In the genomic region with DNA sequence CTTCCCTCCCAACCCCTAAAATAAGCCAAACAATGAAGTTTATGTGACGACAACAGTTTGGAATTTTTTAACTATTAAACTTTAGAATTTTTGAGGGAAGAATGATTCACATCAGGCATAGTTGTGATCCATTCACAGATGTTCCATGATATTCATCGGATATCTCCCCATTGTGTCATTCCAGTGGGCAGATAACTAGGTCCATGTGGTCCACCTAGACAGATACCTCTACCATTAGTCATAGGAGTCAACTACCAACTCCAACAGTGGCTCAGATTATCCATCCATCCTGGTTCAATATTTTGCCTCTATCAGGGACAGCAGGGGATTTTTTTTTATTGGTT, we compare ENCODE assay signal across 13 cellular contexts.
A peak's percentile ranks its signal among the peaks of the same experiment; 100 is the strongest.
DNase-seq lines count a peak whose midpoint lies in the region; ATAC-seq and TF ChIP-seq lines count a peak whose summit lies in the region.
"Had no signal": no experiment of that assay in that cellular context is flagged by ENCODE, and none has a peak within 500 bp of the region (broad histone marks: within the 10 kb centered on the region; RNA-seq: fewer than 3 reads in every experiment).

No MANE protein-coding gene starts in this region.

- H2AFZ ChIP-seq in neuronal stem cell (ENCODE audit: low read length), result no peak overlapping the region

- no peak overlapping the region for H4K5ac ChIP-seq in mesendoderm (ENCODE audit: low read length)

- H3K36me3 ChIP-seq in BJ (ENCODE audit: control insufficient read depth, insufficient read depth, low read length) (no peaks in the 10 kb centered on the region), MG63 (peaks cover 38% of the 10 kb centered on the region), mesendoderm (ENCODE audit: control insufficient read depth, insufficient read depth, low read length) (no peaks in the 10 kb centered on the region), neuronal stem cell (replicated peaks in 1 of 2; ENCODE audit: control insufficient read depth in 2 of 2, insufficient read depth in 2 of 2, low read length in 2 of 2) (peaks cover 0 to 4% of the 10 kb centered on the region in 2 donors), thyroid gland (no peaks in the 10 kb centered on the region)

- no peak overlapping the region for H3K27ac Mint-ChIP-seq in activated naive CD8-positive, alpha-beta T cell treated with anti-CD3 and anti-CD28 coated beads, Interleukin-2, amount 50 U/mL, for 24 hours
- H3K27ac Mint-ChIP-seq: activated T-cell treated with anti-CD3 and anti-CD28 coated beads, Interleukin-2, amount 50 U/mL, for 72 hours; WTC11 had no signal

- H2BK12ac ChIP-seq in neuronal stem cell (ENCODE audit: low read length), result no peak overlapping the region

- H2BK15ac ChIP-seq in mesendoderm (replicated peaks; ENCODE audit: low read depth) (no peak overlapping the region), neuronal stem cell (ENCODE audit: low read length) (no peak overlapping the region)

- CTCF ChIA-PET in BJ (lab: Yijun Ruan, JAX), result no interaction called here

- H3K9me3 ChIP-seq in MG63 (no peaks in the 10 kb centered on the region), neuronal stem cell (replicated peaks in 1 of 2; ENCODE audit: control insufficient read depth in 2 of 2, insufficient read depth in 1 of 2, low read depth in 1 of 2, low read length in 2 of 2) (no peaks in the 10 kb centered on the region), thyroid gland (no peaks in the 10 kb centered on the region)

- H3K4me3 Mint-ChIP-seq in activated naive CD8-positive, alpha-beta T cell treated with anti-CD3 and anti-CD28 coated beads, Interleukin-2, amount 50 U/mL, for 24 hours, result no peak overlapping the region
- H3K4me3 Mint-ChIP-seq: activated T-cell treated with anti-CD3 and anti-CD28 coated beads, Interleukin-2, amount 50 U/mL, for 72 hours; WTC11 had no signal

- H3K4me1 ChIP-seq in mesendoderm (ENCODE audit: control insufficient read depth, low read depth, low read length) (peaks cover 3% of the 10 kb centered on the region), neuronal stem cell (ENCODE audit: control insufficient read depth in 2 of 2, insufficient read depth in 1 of 2, low read depth in 1 of 2, low read length in 2 of 2) (no peaks in the 10 kb centered on the region), thyroid gland (no peaks in the 10 kb centered on the region)

- H3K27me3 ChIP-seq in BJ (ENCODE audit: control insufficient read depth, insufficient read depth, low read length), result no peaks in the 10 kb centered on the region
- H3K27me3 ChIP-seq in MG63, result no peaks in the 10 kb centered on the region
- no peaks in the 10 kb centered on the region for H3K27me3 ChIP-seq in mesendoderm (ENCODE audit: insufficient read depth, low read length, poor library complexity)
- no peaks in the 10 kb centered on the region for H3K27me3 ChIP-seq in neuronal stem cell (ENCODE audit: control insufficient read depth in 3 of 3, insufficient read depth in 3 of 3, low read depth in 1 of 3, low read length in 3 of 3)
- no peaks in the 10 kb centered on the region for H3K27me3 ChIP-seq in thyroid gland

- WGBS in mesendoderm (ENCODE audit: extremely low coverage, insufficient coverage, low lambda C conversion rate), result no CpG with 5 or more reads among the region's 2 CpGs
- no CpG with 5 or more reads among the region's 2 CpGs for WGBS in neuronal stem cell (ENCODE audit: extremely low coverage in 2 of 2, insufficient read length in 2 of 2, insufficient replicate concordance in 1 of 2), 2 donors
- WGBS in thyroid gland, 2 donors, result 89 to 90% methylated on average over 2 of the region's 2 CpGs

- no peak overlapping the region for H4K91ac ChIP-seq in neuronal stem cell (ENCODE audit: low read depth, low read length, poor library complexity)

- H3K4me2 ChIP-seq in mesendoderm (ENCODE audit: low read length), result no peak overlapping the region
- H3K4me2 ChIP-seq in neuronal stem cell (ENCODE audit: insufficient read depth, low read length, poor library complexity, severe bottlenecking), result no peak overlapping the region

- no peak overlapping the region for H3K23ac ChIP-seq in mesendoderm (ENCODE audit: low read length)
- no peak overlapping the region for H3K23ac ChIP-seq in neuronal stem cell (ENCODE audit: low read depth, low read length, poor library complexity)

- no peak overlapping the region for H3K4ac ChIP-seq in mesendoderm (ENCODE audit: low read depth, low read length)
- no peak overlapping the region for H3K4ac ChIP-seq in neuronal stem cell (ENCODE audit: low read length)

- H2BK120ac ChIP-seq in mesendoderm (ENCODE audit: low read depth, low read length) (no peak overlapping the region), neuronal stem cell (ENCODE audit: low read depth, low read length) (no peak overlapping the region)

- no peaks in the 10 kb centered on the region for H3K79me2 ChIP-seq in mesendoderm (ENCODE audit: control insufficient read depth, insufficient read depth, low read length)

- H3K4me3 ChIP-seq in BJ (ENCODE audit: low read depth, low read length) (no peak overlapping the region), MG63 (no peak overlapping the region), cardiac fibroblast (replicated peaks in 1 of 2; ENCODE audit: low read depth in 2 of 2, low read length in 2 of 2) (no peak overlapping the region), mesendoderm (ENCODE audit: low read length) (no peak overlapping the region), neuronal stem cell (ENCODE audit: low read length in 2 of 2) (no peak overlapping the region), thyroid gland (replicated peaks in 1 of 3) (no peak overlapping the region)
- H3K4me3 ChIP-seq: coronary artery had no signal

- H2BK5ac ChIP-seq in mesendoderm (ENCODE audit: low read length), result no peak overlapping the region
- no peak overlapping the region for H2BK5ac ChIP-seq in neuronal stem cell (ENCODE audit: low read length)

- H3K79me1 ChIP-seq in mesendoderm (ENCODE audit: low read length), result no peaks in the 10 kb centered on the region
- H3K79me1 ChIP-seq in neuronal stem cell (ENCODE audit: low read depth, low read length), result no peaks in the 10 kb centered on the region

- peaks cover 4% of the 10 kb centered on the region for H3K27me3 Mint-ChIP-seq in activated naive CD8-positive, alpha-beta T cell treated with anti-CD3 and anti-CD28 coated beads, Interleukin-2, amount 50 U/mL, for 24 hours

- no peak overlapping the region for H3K14ac ChIP-seq in neuronal stem cell (ENCODE audit: low read length)

- no peak overlapping the region for H3K27ac ChIP-seq in mesendoderm (ENCODE audit: low read depth, low read length)
- H3K27ac ChIP-seq in neuronal stem cell (replicated peaks; ENCODE audit: low read length), result no peak overlapping the region
- no peak overlapping the region for H3K27ac ChIP-seq in thyroid gland
- H3K27ac ChIP-seq: coronary artery had no signal

- H3K4me1 Mint-ChIP-seq in activated naive CD8-positive, alpha-beta T cell treated with anti-CD3 and anti-CD28 coated beads, Interleukin-2, amount 50 U/mL, for 24 hours, result no peaks in the 10 kb centered on the region

- no peak overlapping the region for H2AK5ac ChIP-seq in mesendoderm (ENCODE audit: low read length)
- H2AK5ac ChIP-seq in neuronal stem cell (ENCODE audit: low read depth, low read length), result no peak overlapping the region

- H4K8ac ChIP-seq in mesendoderm (ENCODE audit: low read depth, low read length) (no peak overlapping the region), neuronal stem cell (ENCODE audit: low read depth, low read length) (no peak overlapping the region)

- H3K9me3 Mint-ChIP-seq in activated naive CD8-positive, alpha-beta T cell treated with anti-CD3 and anti-CD28 coated beads, Interleukin-2, amount 50 U/mL, for 24 hours, result no peaks in the 10 kb centered on the region
- H3K9me3 Mint-ChIP-seq: activated T-cell treated with anti-CD3 and anti-CD28 coated beads, Interleukin-2, amount 50 U/mL, for 72 hours; WTC11 had no signal

- TF ChIP-seq POLR2A in thyroid gland (IDR thresholded peaks at IDR 0.05), result no peak

- POLR2A ChIA-PET in BJ (lab: Charles Lee), result no interaction called here

- DNase-seq in BJ (ENCODE audit: low read depth), result peak; percentile 96
- DNase-seq in MG63, result peak; percentile 64
- peak; percentile 83 to 100 for DNase-seq in cardiac fibroblast (ENCODE audit: low read depth in 2 of 2)
- peak; percentile 65 for DNase-seq in mesendoderm
- no peak for DNase-seq in neuronal stem cell (ENCODE audit: low spot score)
- DNase-seq in thyroid gland, result no peak
- no peak for DNase-seq in activated naive CD8-positive, alpha-beta T cell treated with anti-CD3 and anti-CD28 coated beads, Interleukin-2, amount 50 U/mL, for 24 hours
- DNase-seq in iPS-NIHi7 (ENCODE audit: extremely low spot score), result no peak
- DNase-seq: activated T-cell treated with anti-CD3 and anti-CD28 coated beads, Interleukin-2, amount 50 U/mL, for 72 hours; NCI-H1694; stimulated activated CD8-positive, alpha-beta memory T cell treated with anti-CD3 and anti-CD28 coated beads, Interleukin-4, amount 100 ng/mL, for 48 hours had no signal

- no peak overlapping the region for H3K18ac ChIP-seq in mesendoderm (ENCODE audit: low read length)
- H3K18ac ChIP-seq in neuronal stem cell (ENCODE audit: low read length), result no peak overlapping the region

- no peak overlapping the region for H3K56ac ChIP-seq in mesendoderm (ENCODE audit: low read length)

- TF ChIP-seq CTCF in BJ (IDR thresholded peaks at IDR 0.05; ENCODE audit: insufficient read depth, low read depth, low read length) (no peak), cardiac fibroblast (IDR thresholded peaks at IDR 0.05; ENCODE audit: low read depth, low read length) (no peak), thyroid gland (IDR thresholded peaks at IDR 0.05) (no peak)

- H3K9ac ChIP-seq in mesendoderm (ENCODE audit: low read length) (no peak overlapping the region), neuronal stem cell (ENCODE audit: low read depth, low read length, poor library complexity) (no peak overlapping the region)

- ATAC-seq in activated naive CD8-positive, alpha-beta T cell treated with anti-CD3 and anti-CD28 coated beads, Interleukin-2, amount 50 U/mL, for 24 hours, result no peak
- ATAC-seq: activated T-cell treated with anti-CD3 and anti-CD28 coated beads, Interleukin-2, amount 50 U/mL, for 72 hours; WTC11 had no signal

- intact Hi-C loops in thyroid gland (cut with DNase I), result no loop called here

- H3K36me3 Mint-ChIP-seq in activated naive CD8-positive, alpha-beta T cell treated with anti-CD3 and anti-CD28 coated beads, Interleukin-2, amount 50 U/mL, for 24 hours (ENCODE audit: low read depth), result no peaks in the 10 kb centered on the region
- H3K36me3 Mint-ChIP-seq: WTC11 had no signal

Comparison
In these comparisons a context has a peak if more than half of its experiments do, and no peak if none do; other contexts are left out.
1. DNase-seq: peak in BJ (single experiment), MG63 (single experiment), cardiac fibroblast (2 of 2) and mesendoderm (single experiment); none in neuronal stem cell (single experiment), thyroid gland (0 of 2), activated naive CD8-positive, alpha-beta T cell treated with anti-CD3 and anti-CD28 coated beads, Interleukin-2, amount 50 U/mL, for 24 hours (single experiment) and iPS-NIHi7 (single experiment).